ENCODE assay signal across 8 cellular contexts in the genomic region with DNA sequence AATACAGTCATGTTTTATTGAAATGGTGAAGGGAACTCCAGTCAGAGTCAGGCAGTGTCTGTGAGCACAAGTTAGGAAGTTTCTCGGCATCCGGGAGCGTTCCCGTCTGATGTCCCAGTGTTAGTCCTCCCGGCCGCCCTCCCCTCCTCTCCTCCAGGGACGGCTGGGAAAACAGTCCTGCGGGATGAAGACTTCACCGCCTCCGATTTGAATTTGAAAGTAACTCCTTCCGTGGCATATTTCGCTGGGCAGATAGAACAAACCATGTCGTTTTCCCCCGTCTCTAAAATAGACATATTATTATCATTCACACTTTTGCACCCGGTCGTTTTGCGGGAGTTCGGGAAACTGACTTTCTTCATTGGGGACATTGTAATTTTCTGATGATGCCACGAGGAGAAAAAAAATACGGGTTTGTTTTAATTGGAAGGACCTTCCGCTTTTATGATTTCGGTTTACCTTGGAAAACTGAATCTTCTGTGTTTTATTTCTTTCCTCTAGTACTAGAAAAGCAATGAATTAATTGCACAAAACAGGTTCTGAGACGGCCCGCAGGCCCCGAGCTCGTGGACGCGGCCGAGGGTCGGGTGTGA.
DNase-seq lines count a peak whose midpoint lies in the region; ATAC-seq lines count a peak whose summit lies in the region.

No MANE protein-coding gene starts in this region.

- no peak for ATAC-seq in stimulated activated memory B cell treated with anti-CD40 and anti-IgM and Interleukin-4, amounts not matched to agents 10 μg/mL and 1 μg/mL and 100 μg/mL, for 72 hours
- no peak for ATAC-seq in GM19351 (IDR thresholded peaks at IDR 0.05; ENCODE audit: unreplicated experiment)

- DNase-seq in NOMO-1 treated with DMSO at 0.1 percent for 48 hours (lab: John Stamatoyannopoulos, UW; ENCODE audit: unreplicated experiment) (peak; percentile 12), NOMO-1 treated with dmso at 0.1 percent for 144 hours (lab: John Stamatoyannopoulos, UW; ENCODE audit: unreplicated experiment) (no peak), Ammon's horn (ENCODE audit: low spot score) (no peak), GM03348 (ENCODE audit: low spot score) (no peak)

- H3K4me3 ChIP-seq in iPS-18c (ENCODE audit: insufficient read depth, low read depth, low read length), result peak overlapping the region; percentile 37; the same call in 1 of the 2 replicates

- H3K36me3 Mint-ChIP-seq in activated naive CD8-positive, alpha-beta T cell, result peaks cover 2% of the 10 kb centered on the region
- no peaks in the 10 kb centered on the region for H3K36me3 Mint-ChIP-seq in stimulated activated memory B cell treated with anti-CD40 and anti-IgM and Interleukin-4, amounts not matched to agents 10 μg/mL and 1 μg/mL and 100 μg/mL, for 72 hours

- H3K9me3 Mint-ChIP-seq in activated naive CD8-positive, alpha-beta T cell (ENCODE audit: low read depth), result no peaks in the 10 kb centered on the region
- H3K9me3 Mint-ChIP-seq in stimulated activated memory B cell treated with anti-CD40 and anti-IgM and Interleukin-4, amounts not matched to agents 10 μg/mL and 1 μg/mL and 100 μg/mL, for 72 hours, result no peaks in the 10 kb centered on the region

- peaks cover 40% of the 10 kb centered on the region for H3K27me3 Mint-ChIP-seq in activated naive CD8-positive, alpha-beta T cell
- peaks cover 55% of the 10 kb centered on the region for H3K27me3 Mint-ChIP-seq in stimulated activated memory B cell treated with anti-CD40 and anti-IgM and Interleukin-4, amounts not matched to agents 10 μg/mL and 1 μg/mL and 100 μg/mL, for 72 hours

- peak overlapping the region; percentile 80 for H3K4me3 Mint-ChIP-seq in activated naive CD8-positive, alpha-beta T cell
- peak overlapping the region; percentile 70 for H3K4me3 Mint-ChIP-seq in stimulated activated memory B cell treated with anti-CD40 and anti-IgM and Interleukin-4, amounts not matched to agents 10 μg/mL and 1 μg/mL and 100 μg/mL, for 72 hours

- H3K9me3 ChIP-seq in iPS-18c (ENCODE audit: control insufficient read depth, insufficient read depth, low read length), result no peaks in the 10 kb centered on the region

- H3K4me1 Mint-ChIP-seq in activated naive CD8-positive, alpha-beta T cell (ENCODE audit: low read depth), result peaks cover 6% of the 10 kb centered on the region
- peaks cover 26% of the 10 kb centered on the region for H3K4me1 Mint-ChIP-seq in stimulated activated memory B cell treated with anti-CD40 and anti-IgM and Interleukin-4, amounts not matched to agents 10 μg/mL and 1 μg/mL and 100 μg/mL, for 72 hours

- H3K27ac Mint-ChIP-seq in activated naive CD8-positive, alpha-beta T cell, result no peak overlapping the region
- H3K27ac Mint-ChIP-seq in stimulated activated memory B cell treated with anti-CD40 and anti-IgM and Interleukin-4, amounts not matched to agents 10 μg/mL and 1 μg/mL and 100 μg/mL, for 72 hours, result no peak overlapping the region
